In the genomic region with DNA sequence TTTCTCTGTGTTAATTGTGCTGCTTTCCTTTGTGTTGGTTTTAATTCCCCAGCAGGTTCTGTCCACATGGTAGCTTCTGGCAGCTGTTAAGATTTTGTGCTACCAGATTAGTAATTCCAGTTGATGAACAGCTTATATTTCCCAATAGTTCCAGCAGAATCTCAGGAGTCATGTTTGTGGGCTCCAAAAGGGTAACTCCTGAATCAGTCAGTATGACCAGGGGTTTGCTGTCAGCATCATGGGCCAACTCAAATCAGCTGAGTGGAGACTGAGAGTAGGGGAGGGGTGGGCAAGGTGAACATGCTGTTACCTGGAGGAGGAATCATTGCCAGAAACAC, we compare ENCODE assay signal across 8 cellular contexts.
DNase-seq lines count a peak whose midpoint lies in the region; ATAC-seq, FAIRE-seq and TF ChIP-seq lines count a peak whose summit lies in the region.

No MANE protein-coding gene starts in this region.

- TF ChIP-seq CTCF in MM.1S (IDR thresholded peaks at IDR 0.05; ENCODE audit: low read length), result no peak
- TF ChIP-seq CTCF in bronchial epithelial cell (IDR thresholded peaks at IDR 0.05; ENCODE audit: insufficient read depth, low read length, severe bottlenecking), result no peak
- no peak for TF ChIP-seq CTCF in neutrophil (IDR thresholded peaks at IDR 0.05)
- TF ChIP-seq CTCF in uterus (IDR thresholded peaks at IDR 0.05), result no peak

- ATAC-seq in GM18511 (IDR thresholded peaks at IDR 0.05; ENCODE audit: unreplicated experiment) (peak; percentile 14), GM19351 (IDR thresholded peaks at IDR 0.05; ENCODE audit: unreplicated experiment) (no peak)

- H4K20me1 ChIP-seq in MM.1S (ENCODE audit: insufficient read depth, low read length), result no peaks in the 10 kb centered on the region

- FAIRE-seq in bronchial epithelial cell (lab: Jason Lieb, UNC), result no peak

- peak overlapping the region; percentile 67 for H3K27ac ChIP-seq in MM.1S (ENCODE audit: low read length)
- peak overlapping the region; percentile 97 for H3K27ac ChIP-seq in neutrophil
- peak overlapping the region in 1 of 2 donors; percentile 27 for H3K27ac ChIP-seq in uterus

- peak overlapping the region; percentile 40 for H2AFZ ChIP-seq in MM.1S (ENCODE audit: low read length)

- H3K27me3 ChIP-seq in MM.1S (replicated peaks; ENCODE audit: insufficient read depth, low read length), result no peaks in the 10 kb centered on the region
- no peaks in the 10 kb centered on the region for H3K27me3 ChIP-seq in bronchial epithelial cell (ENCODE audit: control insufficient read depth, insufficient read depth, low read length)
- no peaks in the 10 kb centered on the region for H3K27me3 ChIP-seq in neutrophil
- H3K27me3 ChIP-seq in uterus, result no peaks in the 10 kb centered on the region

- no peak for TF ChIP-seq POLR2A in uterus (IDR thresholded peaks at IDR 0.05)

- peaks cover 19% of the 10 kb centered on the region for H3K4me1 ChIP-seq in MM.1S (ENCODE audit: low read length)
- peaks cover 27 to 33% of the 10 kb centered on the region in 2 experiments for H3K4me1 ChIP-seq in neutrophil (ENCODE audit: control insufficient read depth in 1 of 2, insufficient read depth in 1 of 2, low read depth in 1 of 2, low read length in 1 of 2)
- no peaks in the 10 kb centered on the region for H3K4me1 ChIP-seq in uterus

- H3F3A ChIP-seq in MM.1S (ENCODE audit: insufficient read depth, low read length), result no peaks in the 10 kb centered on the region

- H3K79me2 ChIP-seq in MM.1S (ENCODE audit: low read length), result no peaks in the 10 kb centered on the region

- H3K4me2 ChIP-seq in MM.1S (ENCODE audit: low read depth, low read length), result peak overlapping the region; percentile 59

- DNase-seq in MM.1S (peak; percentile 30), bronchial epithelial cell (ENCODE audit: low read depth) (peak; percentile 87), uterus (no peak), T-helper 9 cell (no peak), NCI-H1417 treated with DMSO at 0.1 percent for 48 hours (lab: John Stamatoyannopoulos, UW) (no peak)

- H3K9me2 ChIP-seq in MM.1S (replicated peaks; ENCODE audit: insufficient read depth, low read length), result no peaks in the 10 kb centered on the region

- H3K36me3 ChIP-seq in MM.1S (replicated peaks; ENCODE audit: insufficient read depth, low read length) (no peaks in the 10 kb centered on the region), bronchial epithelial cell (ENCODE audit: control insufficient read depth, insufficient read depth, low read length) (no peaks in the 10 kb centered on the region), neutrophil (no peaks in the 10 kb centered on the region), uterus (no peaks in the 10 kb centered on the region)

- H3K9me3 ChIP-seq in MM.1S (replicated peaks; ENCODE audit: insufficient read depth, low read length) (no peaks in the 10 kb centered on the region), neutrophil (no peaks in the 10 kb centered on the region), uterus (no peaks in the 10 kb centered on the region)

- H3K9ac ChIP-seq in MM.1S (ENCODE audit: low read length), result peak overlapping the region; percentile 20; the same call in 1 of the 2 replicates

- intact Hi-C loops in uterus (cut with DNase I; ENCODE audit: low total_unique reads), result no loop called here

- H3K4me3 ChIP-seq in MM.1S (ENCODE audit: low read length) (no peak overlapping the region), bronchial epithelial cell (ENCODE audit: low read depth, low read length) (no peak overlapping the region), neutrophil (ENCODE audit: low read depth in 1 of 2, low read length in 1 of 2) (peak overlapping the region in 1 of 2 experiments; percentile 10), uterus (no peak overlapping the region)

Comparison
In these comparisons a context has a peak if more than half of its experiments do, and no peak if none do; other contexts are left out.
1. DNase-seq: peak in MM.1S (single experiment) and bronchial epithelial cell (single experiment); none in uterus (0 of 2), T-helper 9 cell (single experiment) and NCI-H1417 treated with DMSO at 0.1 percent for 48 hours (single experiment).